ENCODE assay signal across 8 cellular contexts in genomic region chr19:3849092-3849491, GRCh38. TPM values are rescaled to one million over a fixed set of nuclear protein-coding genes. Genes with fewer than 3 reads are reported as not detected.
DNase-seq lines count a peak whose midpoint lies in the region; ATAC-seq and TF ChIP-seq lines count a peak whose summit lies in the region.

No MANE protein-coding gene starts in this region.

- no peaks in the 10 kb centered on the region for H3K4me1 Mint-ChIP-seq in activated naive CD8-positive, alpha-beta T cell treated with anti-CD3 and anti-CD28 coated beads, Interleukin-2, amount 50 U/mL, for 24 hours
- H3K4me1 Mint-ChIP-seq in nephron progenitor cell: no peaks in the 10 kb centered on the region

- peaks cover 12% of the 10 kb centered on the region for H3K9me3 Mint-ChIP-seq in activated naive CD8-positive, alpha-beta T cell treated with anti-CD3 and anti-CD28 coated beads, Interleukin-2, amount 50 U/mL, for 24 hours
- H3K9me3 Mint-ChIP-seq in nephron progenitor cell: peaks cover 21% of the 10 kb centered on the region

- H3K9me2 ChIP-seq in OCI-LY7 (ENCODE audit: insufficient read depth, low read length): no peaks in the 10 kb centered on the region

- no peak overlapping the region for H2AFZ ChIP-seq in OCI-LY7 (ENCODE audit: low read length)

- H3K79me2 ChIP-seq in OCI-LY7 (ENCODE audit: insufficient read depth, low read depth, low read length): no peaks in the 10 kb centered on the region

- H3K4me1 ChIP-seq in OCI-LY7 (ENCODE audit: insufficient read depth, low read length, poor library complexity, severe bottlenecking): no peaks in the 10 kb centered on the region

- H3K4me3 Mint-ChIP-seq in activated naive CD8-positive, alpha-beta T cell treated with anti-CD3 and anti-CD28 coated beads, Interleukin-2, amount 50 U/mL, for 24 hours: no peak overlapping the region
- no peak overlapping the region for H3K4me3 Mint-ChIP-seq in nephron progenitor cell

- H3K9me3 ChIP-seq in OCI-LY7 (ENCODE audit: low read length): no peaks in the 10 kb centered on the region

- no TSS peak for BruUV-seq in OCI-LY7 (replicated peaks; lab: Mats Ljungman, UMichigan)

- POLR2A ChIA-PET in OCI-LY7 (lab: Charles Lee): no interaction called here

- peaks cover 3% of the 10 kb centered on the region for H3K27me3 Mint-ChIP-seq in activated naive CD8-positive, alpha-beta T cell treated with anti-CD3 and anti-CD28 coated beads, Interleukin-2, amount 50 U/mL, for 24 hours
- H3K27me3 Mint-ChIP-seq in nephron progenitor cell (ENCODE audit: low read depth, poor library complexity): no peaks in the 10 kb centered on the region

- no peak overlapping the region for H3K4me2 ChIP-seq in OCI-LY7 (ENCODE audit: low read length)

- ATAC-seq in activated naive CD8-positive, alpha-beta T cell treated with anti-CD3 and anti-CD28 coated beads, Interleukin-2, amount 50 U/mL, for 24 hours: no peak

- peaks cover 6% of the 10 kb centered on the region for H3K36me3 Mint-ChIP-seq in activated naive CD8-positive, alpha-beta T cell treated with anti-CD3 and anti-CD28 coated beads, Interleukin-2, amount 50 U/mL, for 24 hours (ENCODE audit: low read depth)
- H3K36me3 Mint-ChIP-seq in nephron progenitor cell (ENCODE audit: low read depth): peaks cover 25% of the 10 kb centered on the region

- no peak overlapping the region for H3K27ac ChIP-seq in OCI-LY7 (ENCODE audit: low read depth, low read length, poor library complexity, severe bottlenecking)

- no peak overlapping the region for H3K27ac Mint-ChIP-seq in activated naive CD8-positive, alpha-beta T cell treated with anti-CD3 and anti-CD28 coated beads, Interleukin-2, amount 50 U/mL, for 24 hours
- no peak overlapping the region for H3K27ac Mint-ChIP-seq in nephron progenitor cell

- H3K4me3 ChIP-seq in OCI-LY7 (ENCODE audit: low read depth, low read length, poor library complexity, severe bottlenecking): no peak overlapping the region

- CTCF ChIA-PET in OCI-LY7 (lab: Charles Lee; ENCODE audit: unreplicated experiment): no interaction called here

- H4K20me1 ChIP-seq in OCI-LY7 (ENCODE audit: insufficient read depth, low read length): no peaks in the 10 kb centered on the region

- intact Hi-C loops in OCI-LY7 (cut with micrococcal nuclease; ENCODE audit: unreplicated experiment): no loop called here

- H3K36me3 ChIP-seq in OCI-LY7 (ENCODE audit: insufficient read depth, low read length): no peaks in the 10 kb centered on the region

- TF ChIP-seq CTCF in OCI-LY7 (conservative IDR thresholded peaks at IDR 0.05; ENCODE audit: low read length) (peak; percentile 73), nephron progenitor cell (IDR thresholded peaks at IDR 0.05) (peak; percentile 47)

- DNase-seq in SHP77 (lab: John Stamatoyannopoulos, UW) (peak; percentile 50 to 75), SHP77 treated with DMSO at 0.1 percent for 48 hours (lab: John Stamatoyannopoulos, UW) (no peak), OCI-LY7 (ENCODE audit: low spot score) (peak; percentile 39), nephron progenitor cell (peak; percentile 48), hypothalamus (lab: John Stamatoyannopoulos, UW) (no peak), kidney glomerular epithelial cell (lab: John Stamatoyannopoulos, UW) (no peak), AG08396 (ENCODE audit: low spot score) (no peak)
- DNase-seq in activated naive CD8-positive, alpha-beta T cell treated with anti-CD3 and anti-CD28 coated beads, Interleukin-2, amount 50 U/mL, for 24 hours: peak; percentile 37

RNA-seq across cellular contexts. Expression of gene ZFR2, which starts 19.7 kb away (rescaled TPM):
- not detected in 2 replicates for total RNA-seq in OCI-LY7 (2014; rRNA removed; shearing (Covaris generic))
- not detected in 2 replicates for total RNA-seq in OCI-LY7 (2022)

RNA-seq across cellular contexts. Expression of gene ATCAY, which starts 31.4 kb away (rescaled TPM):
- total RNA-seq in OCI-LY7 (2014; rRNA removed; shearing (Covaris generic)): not detected in 2 replicates
- not detected in 2 replicates for total RNA-seq in OCI-LY7 (2022)

Comparison
In these comparisons a context has a peak if more than half of its experiments do, and no peak if none do; other contexts are left out.
1. DNase-seq: peak in SHP77 (2 of 2), OCI-LY7 (single experiment), activated naive CD8-positive, alpha-beta T cell treated with anti-CD3 and anti-CD28 coated beads, Interleukin-2, amount 50 U/mL, for 24 hours (single experiment) and nephron progenitor cell (single experiment); none in SHP77 treated with DMSO at 0.1 percent for 48 hours (single experiment), hypothalamus (0 of 51), kidney glomerular epithelial cell (single experiment) and AG08396 (single experiment).